ENCODE assay signal across 17 cellular contexts in genomic region chr2:69667805-69668382, GRCh38. TPM values are rescaled to one million over a fixed set of nuclear protein-coding genes. Genes with fewer than 3 reads are reported as not detected.
DNase-seq lines count a peak whose midpoint lies in the region; ATAC-seq, FAIRE-seq and TF ChIP-seq lines count a peak whose summit lies in the region.
"Had no signal": no experiment of that assay in that cellular context is flagged by ENCODE, and none has a peak within 500 bp of the region (broad histone marks: within the 10 kb centered on the region; RNA-seq: fewer than 3 reads in every experiment).

No MANE protein-coding gene starts in this region.

- FAIRE-seq in HTR-8/SVneo (lab: Jason Lieb, UNC): peak; percentile 54
- peak; percentile 99 for FAIRE-seq in keratinocyte (lab: Jason Lieb, UNC)
- FAIRE-seq: kidney had no signal

- H3K27ac ChIP-seq in keratinocyte (ENCODE audit: control insufficient read depth, insufficient read depth, low read length) (peak overlapping the region; percentile 79), upper lobe of right lung (no peak overlapping the region)
- H3K27ac ChIP-seq: dorsolateral prefrontal cortex, gastrocnemius medialis, sigmoid colon had no signal

- peaks cover 10% of the 10 kb centered on the region for H3K4me1 Mint-ChIP-seq in activated T-helper 2 cell treated with anti-CD3 and anti-CD28 coated beads, Interferon-gamma antibody, Interleukin-2, Interleukin-4, amounts not matched to agents 10 μg/mL and 5 μg/mL and 100 μg/mL, durations not matched to agents 14 hours and 24 hours and 36 hours (ENCODE audit: low read depth)

- H3K9me1 ChIP-seq in keratinocyte (ENCODE audit: control insufficient read depth, extremely low read depth, insufficient read depth, low read length): no peaks in the 10 kb centered on the region

- in situ Hi-C loops in astrocyte of the spinal cord (cut with HindIII; ENCODE audit: low sequenced_read_pairs): no loop called here

- H2AFZ ChIP-seq in keratinocyte (ENCODE audit: control insufficient read depth, low read length): peak overlapping the region; percentile 89

- H3K27ac Mint-ChIP-seq in activated T-helper 2 cell treated with anti-CD3 and anti-CD28 coated beads, Interferon-gamma antibody, Interleukin-2, Interleukin-4, amounts not matched to agents 10 μg/mL and 5 μg/mL and 100 μg/mL, durations not matched to agents 14 hours and 24 hours and 36 hours: no peak overlapping the region

- H3K36me3 ChIP-seq in keratinocyte (ENCODE audit: control insufficient read depth in 2 of 2, extremely low read depth in 1 of 2, insufficient read depth in 2 of 2, low read length in 2 of 2) (no peaks in the 10 kb centered on the region), upper lobe of right lung (no peaks in the 10 kb centered on the region)
- H3K36me3 ChIP-seq: gastrocnemius medialis, sigmoid colon had no signal

- H3K27me3 ChIP-seq in keratinocyte (ENCODE audit: control insufficient read depth, extremely low read depth, insufficient read depth, low read length): no peaks in the 10 kb centered on the region
- H3K27me3 ChIP-seq in upper lobe of right lung: no peaks in the 10 kb centered on the region
- H3K27me3 ChIP-seq: dorsolateral prefrontal cortex, gastrocnemius medialis, sigmoid colon had no signal

- H3K9me3 Mint-ChIP-seq in activated T-helper 2 cell treated with anti-CD3 and anti-CD28 coated beads, Interferon-gamma antibody, Interleukin-2, Interleukin-4, amounts not matched to agents 10 μg/mL and 5 μg/mL and 100 μg/mL, durations not matched to agents 14 hours and 24 hours and 36 hours: peaks cover 21% of the 10 kb centered on the region

- ATAC-seq in upper lobe of right lung (peak; percentile 19), GM21825 (IDR thresholded peaks at IDR 0.05; ENCODE audit: unreplicated experiment) (no peak)
- ATAC-seq: activated CD4-positive, CD25-positive, alpha-beta regulatory T cell treated with anti-CD3 and anti-CD28 coated beads, Interleukin-2, amount 50 U/mL, for 24 hours; gastrocnemius medialis had no signal

- DNase-seq in HTR-8/SVneo (ENCODE audit: insufficient read length, low spot score): no peak
- DNase-seq in astrocyte of the spinal cord (ENCODE audit: low read depth, low spot score): peak; percentile 10
- DNase-seq in keratinocyte (ENCODE audit: low read depth, low spot score): peak; percentile 99
- DNase-seq in upper lobe of right lung: no peak
- DNase-seq in NOMO-1 (lab: John Stamatoyannopoulos, UW; ENCODE audit: unreplicated experiment in 2 of 2): no peak
- DNase-seq in activated T-helper 2 cell treated with anti-CD3 and anti-CD28 coated beads, Interferon-gamma antibody, Interleukin-2, Interleukin-4, amounts not matched to agents 10 μg/mL and 5 μg/mL and 100 μg/mL, durations not matched to agents 14 hours and 24 hours and 36 hours (ENCODE audit: low spot score): no peak
- DNase-seq: amygdala; CD4-positive, CD25-positive, alpha-beta regulatory T cell; dorsolateral prefrontal cortex; gastrocnemius medialis; GF-D8; kidney; NCI-H1048; NCI-H2171 treated with DMSO at 0.1 percent for 48 hours; sigmoid colon had no signal

- TF ChIP-seq CTCF in astrocyte of the spinal cord (IDR thresholded peaks at IDR 0.05; ENCODE audit: low read depth, low read length) (no peak), keratinocyte (optimal IDR thresholded peaks at IDR 0.05 in 1 of 3, IDR thresholded peaks at IDR 0.05 in 1 of 3, conservative IDR thresholded peaks at IDR 0.05 in 1 of 3; ENCODE audit: extremely low read depth in 1 of 3, insufficient read depth in 2 of 3, low read length in 3 of 3) (no peak), upper lobe of right lung (IDR thresholded peaks at IDR 0.05) (no peak)

- H3K4me3 Mint-ChIP-seq in activated T-helper 2 cell treated with anti-CD3 and anti-CD28 coated beads, Interferon-gamma antibody, Interleukin-2, Interleukin-4, amounts not matched to agents 10 μg/mL and 5 μg/mL and 100 μg/mL, durations not matched to agents 14 hours and 24 hours and 36 hours (ENCODE audit: low read depth): no peak overlapping the region
- H3K4me3 Mint-ChIP-seq: CD4-positive, CD25-positive, alpha-beta regulatory T cell had no signal

- dilution Hi-C loops in keratinocyte (cut with MboI; ENCODE audit: extremely low pct_ligation_motif_present, low sequenced_read_pairs): no loop called here

- intact Hi-C loops in upper lobe of right lung (cut with DNase I): no loop called here
- intact Hi-C loops in activated T-helper 2 cell treated with anti-CD3 and anti-CD28 coated beads, Interferon-gamma antibody, Interleukin-2, Interleukin-4, amounts not matched to agents 10 μg/mL and 5 μg/mL and 100 μg/mL, durations not matched to agents 14 hours and 24 hours and 36 hours (cut with micrococcal nuclease): no loop called here

- H3K9me3 ChIP-seq in keratinocyte (ENCODE audit: control insufficient read depth, low read depth, low read length) (no peaks in the 10 kb centered on the region), upper lobe of right lung (no peaks in the 10 kb centered on the region)
- H3K9me3 ChIP-seq: gastrocnemius medialis, sigmoid colon had no signal

- H3K36me3 Mint-ChIP-seq in activated T-helper 2 cell treated with anti-CD3 and anti-CD28 coated beads, Interferon-gamma antibody, Interleukin-2, Interleukin-4, amounts not matched to agents 10 μg/mL and 5 μg/mL and 100 μg/mL, durations not matched to agents 14 hours and 24 hours and 36 hours (ENCODE audit: low read depth): peaks cover 12% of the 10 kb centered on the region

- H3K4me3 ChIP-seq in astrocyte of the spinal cord (ENCODE audit: low read depth, low read length) (no peak overlapping the region), keratinocyte (ENCODE audit: control insufficient read depth in 2 of 3, extremely low read depth in 1 of 3, insufficient read depth in 2 of 3, low read depth in 1 of 3, low read length in 3 of 3) (peak overlapping the region in 2 of 3 experiments; percentile 27 to 33), upper lobe of right lung (no peak overlapping the region)
- H3K4me3 ChIP-seq: dorsolateral prefrontal cortex, gastrocnemius medialis, sigmoid colon had no signal

- H3K79me2 ChIP-seq in keratinocyte (ENCODE audit: control insufficient read depth, insufficient read depth, low read length): no peaks in the 10 kb centered on the region

- H4K20me1 ChIP-seq in keratinocyte (ENCODE audit: control insufficient read depth, extremely low read depth, insufficient read depth, low read length): no peaks in the 10 kb centered on the region

- H3K4me1 ChIP-seq in keratinocyte (ENCODE audit: control insufficient read depth, extremely low read depth, insufficient read depth, low read length) (peaks cover 16% of the 10 kb centered on the region), upper lobe of right lung (no peaks in the 10 kb centered on the region)
- H3K4me1 ChIP-seq: gastrocnemius medialis, sigmoid colon had no signal

- H3K27me3 Mint-ChIP-seq in activated T-helper 2 cell treated with anti-CD3 and anti-CD28 coated beads, Interferon-gamma antibody, Interleukin-2, Interleukin-4, amounts not matched to agents 10 μg/mL and 5 μg/mL and 100 μg/mL, durations not matched to agents 14 hours and 24 hours and 36 hours (ENCODE audit: low read depth): no peaks in the 10 kb centered on the region
- H3K27me3 Mint-ChIP-seq: CD4-positive, CD25-positive, alpha-beta regulatory T cell had no signal

- no peak overlapping the region for H3K9ac ChIP-seq in keratinocyte (ENCODE audit: control insufficient read depth, extremely low read depth, insufficient read depth, low read length)

- H3K4me2 ChIP-seq in keratinocyte (ENCODE audit: control insufficient read depth, extremely low read depth, insufficient read depth, low read depth, low read length): peak overlapping the region; percentile 81

RNA-seq across cellular contexts. Expression of gene AAK1, which starts 24.4 kb away (rescaled TPM):
- 9.3 to 31.8 TPM (median 12.3 TPM) in 3 replicates for polyA plus RNA-seq in keratinocyte
- 16.1 TPM for polyA plus RNA-seq in keratinocyte (2011; ENCODE audit: low read depth)
- 16.7 and 24.7 TPM in 2 replicates for polyA plus RNA-seq in keratinocyte (2011; cell fraction: cytosol; rRNA removed)
- polyA plus RNA-seq in keratinocyte (2011; cell fraction: nucleus; rRNA removed): 48.0 and 49.2 TPM in 2 replicates
- polyA plus RNA-seq in keratinocyte (2012; ENCODE audit: low replicate concordance): 25.5 and 26.2 TPM in 2 replicates
- polyA minus RNA-seq in keratinocyte: 23.9 to 48.1 TPM (median 48.0 TPM) in 3 replicates
- 26.5 TPM for polyA minus RNA-seq in keratinocyte (2011; cell fraction: cytosol; rRNA and poly(A)+ RNA removed)
- polyA minus RNA-seq in keratinocyte (2011; cell fraction: nucleus; rRNA and poly(A)+ RNA removed): 42.0 and 89.1 TPM in 2 replicates
- total RNA-seq in upper lobe of right lung: 72.6 TPM
- total RNA-seq in activated T-helper 2 cell treated with anti-CD3 and anti-CD28 coated beads, Interferon-gamma antibody, Interleukin-2, Interleukin-4, amounts not matched to agents 10 μg/mL and 5 μg/mL and 100 μg/mL, durations not matched to agents 14 hours and 24 hours and 36 hours: 108 TPM in 2 replicates

Comparison
In these comparisons a context has a peak if more than half of its experiments do, and no peak if none do; other contexts are left out.
1. DNase-seq: peak in astrocyte of the spinal cord (single experiment) and keratinocyte (single experiment); none in HTR-8/SVneo (single experiment), upper lobe of right lung (single experiment), NOMO-1 (0 of 2) and activated T-helper 2 cell treated with anti-CD3 and anti-CD28 coated beads, Interferon-gamma antibody, Interleukin-2, Interleukin-4, amounts not matched to agents 10 μg/mL and 5 μg/mL and 100 μg/mL, durations not matched to agents 14 hours and 24 hours and 36 hours (single experiment).
2. H3K4me3 ChIP-seq: peak in keratinocyte (2 of 3); none in astrocyte of the spinal cord (single experiment) and upper lobe of right lung (single experiment).